Comparison of ENCODE assay signal across 9 cellular contexts in the genomic region with DNA sequence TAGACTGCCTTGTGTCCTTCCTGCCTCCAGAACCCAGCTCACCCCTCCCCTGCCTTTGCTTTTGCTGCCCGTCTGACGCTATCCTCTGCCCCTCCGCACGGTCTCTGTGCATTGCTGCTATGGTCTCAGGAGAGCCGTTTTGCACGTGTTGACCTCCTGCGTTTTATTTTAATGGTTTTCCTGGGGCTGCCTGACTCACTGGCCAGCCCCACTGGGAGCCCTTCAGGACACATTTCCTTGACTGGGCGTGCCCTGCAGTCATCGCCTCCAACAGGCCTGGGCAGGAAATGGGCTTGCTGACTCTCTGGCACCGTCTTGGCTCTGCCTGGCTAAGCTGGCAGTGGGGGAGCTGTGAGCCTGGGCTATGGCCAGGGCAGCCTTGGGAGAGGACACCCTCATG. TPM values are rescaled to one million over a fixed set of nuclear protein-coding genes. Genes with fewer than 3 reads are reported as not detected.
DNase-seq lines count a peak whose midpoint lies in the region; ATAC-seq, FAIRE-seq and TF ChIP-seq lines count a peak whose summit lies in the region.
"Had no signal": no experiment of that assay in that cellular context is flagged by ENCODE, and none has a peak within 500 bp of the region (broad histone marks: within the 10 kb centered on the region; RNA-seq: fewer than 3 reads in every experiment).

No MANE protein-coding gene starts in this region.

- DNase-seq in DMS153 treated with DMSO at 0.1 percent for 48 hours (lab: John Stamatoyannopoulos, UW; ENCODE audit: unreplicated experiment) (peak; percentile 13), NCI-H1436 (lab: John Stamatoyannopoulos, UW) (peak; percentile 43), neural crest cell (ENCODE audit: low read depth, low spot score) (no peak), HT-29 (ENCODE audit: low spot score) (no peak)
- DNase-seq in stimulated activated CD4-positive, alpha-beta T cell treated with anti-CD3 and anti-CD28 coated beads, Interleukin-12 subunit alpha, Interleukin-12 subunit beta, amount 100 ng/mL, for 4 hours, result no peak
- no peak for DNase-seq in activated CD8-positive, alpha-beta memory T cell treated with anti-CD3 and anti-CD28 coated beads for 24 hours
- DNase-seq: naive B cell had no signal

- no peak for TF ChIP-seq CTCF in neural crest cell (conservative IDR thresholded peaks at IDR 0.05)

- H3K27ac Mint-ChIP-seq in neural crest cell (ENCODE audit: unreplicated experiment), result peak overlapping the region; percentile 75
- H3K27ac Mint-ChIP-seq: naive B cell had no signal

- no peak for ATAC-seq in HG02623 (IDR thresholded peaks at IDR 0.05; ENCODE audit: unreplicated experiment)

- no peaks in the 10 kb centered on the region for H3K9me3 Mint-ChIP-seq in neural crest cell

- FAIRE-seq in endometrium (lab: Jason Lieb, UNC), result peak; percentile 8

- no peaks in the 10 kb centered on the region for H3K36me3 Mint-ChIP-seq in neural crest cell (ENCODE audit: low read depth)

- H3K4me1 Mint-ChIP-seq in neural crest cell, result peaks cover 5% of the 10 kb centered on the region
- H3K4me1 Mint-ChIP-seq: naive B cell had no signal

- H3K27me3 Mint-ChIP-seq in neural crest cell (ENCODE audit: low read depth), result peaks cover 6% of the 10 kb centered on the region

- no peak overlapping the region for H3K4me3 Mint-ChIP-seq in neural crest cell
- H3K4me3 Mint-ChIP-seq: naive B cell had no signal

RNA-seq across cellular contexts. Expression of a gene that starts 17.9 kb away (rescaled TPM):
- 4.0 and 4.5 TPM in 2 replicates for total RNA-seq in neural crest cell
- total RNA-seq in HT-29 (2014; rRNA removed; shearing (Covaris generic)), result 32.8 and 33.5 TPM in 2 replicates

Comparison
In these comparisons a context has a peak if more than half of its experiments do, and no peak if none do; other contexts are left out.
1. DNase-seq: peak in DMS153 treated with DMSO at 0.1 percent for 48 hours (single experiment) and NCI-H1436 (single experiment); none in neural crest cell (single experiment), HT-29 (single experiment), stimulated activated CD4-positive, alpha-beta T cell treated with anti-CD3 and anti-CD28 coated beads, Interleukin-12 subunit alpha, Interleukin-12 subunit beta, amount 100 ng/mL, for 4 hours (single experiment) and activated CD8-positive, alpha-beta memory T cell treated with anti-CD3 and anti-CD28 coated beads for 24 hours (single experiment).